ENCODE assay signal across 8 cellular contexts in the genomic region with DNA sequence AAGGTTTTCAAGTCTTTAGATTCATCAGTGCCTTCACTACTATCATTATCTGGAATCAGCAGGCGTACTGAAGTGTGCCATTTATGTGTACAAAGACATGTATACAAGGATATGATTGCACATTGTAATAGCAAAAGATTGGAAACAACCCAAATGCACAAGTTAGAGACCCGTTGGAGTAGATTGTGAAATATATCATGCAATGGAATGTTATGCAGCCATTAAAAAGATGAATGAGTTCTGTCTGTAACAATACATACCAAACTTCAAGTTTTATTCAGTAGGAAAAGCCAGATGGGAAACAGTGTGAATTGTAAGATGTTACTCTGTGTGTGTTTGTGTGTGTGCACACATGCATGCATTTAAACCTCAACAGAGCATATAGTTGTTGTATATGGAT.
"Had no signal": no experiment of that assay in that cellular context is flagged by ENCODE, and none has a peak within 500 bp of the region (broad histone marks: within the 10 kb centered on the region; RNA-seq: fewer than 3 reads in every experiment).

No MANE protein-coding gene starts in this region.

- ATAC-seq: GM23338, HCT116 had no signal

- H3K4me2 ChIP-seq: GM23338 had no signal

- H3K36me3 ChIP-seq: HAP-1 had no signal

- H3K4me3 ChIP-seq: GM23338, HAP-1 had no signal

- H3K4me1 ChIP-seq: HAP-1 had no signal

- FAIRE-seq: HTR-8/SVneo had no signal

- H3K9me3 ChIP-seq: HAP-1 had no signal

- H2AFZ ChIP-seq: GM23338 had no signal

- DNase-seq: H7, Kasumi-1, KG1 had no signal

- H3K27ac Mint-ChIP-seq: GM23338, IgD-negative memory B cell had no signal
